ENCODE assay signal across 13 cellular contexts in the genomic region with DNA sequence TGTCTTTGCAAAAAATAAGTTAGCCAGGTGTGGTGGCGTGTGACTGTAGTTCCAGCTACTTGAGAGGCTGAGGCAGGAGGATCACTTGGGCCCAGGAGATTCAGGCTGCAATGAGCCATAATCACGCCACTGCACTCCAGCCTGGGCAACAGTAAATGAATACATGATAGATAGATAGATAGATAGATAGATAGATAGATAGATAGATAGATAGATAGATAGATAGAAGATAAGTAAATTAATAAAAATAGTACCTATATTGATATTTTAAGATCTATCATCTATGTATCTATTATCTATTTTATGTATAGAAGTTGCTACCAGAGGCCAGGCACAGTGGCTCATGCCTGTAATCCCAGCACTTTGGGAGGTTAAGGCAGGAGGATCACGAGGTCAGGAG. TPM values are rescaled to one million over a fixed set of nuclear protein-coding genes. Genes with fewer than 3 reads are reported as not detected.
"Had no signal": no experiment of that assay in that cellular context is flagged by ENCODE, and none has a peak within 500 bp of the region (broad histone marks: within the 10 kb centered on the region; RNA-seq: fewer than 3 reads in every experiment).

No MANE protein-coding gene starts in this region.

RNA-seq across cellular contexts. Expression of gene SLC28A1, which starts 6.8 kb away (rescaled TPM):
- total RNA-seq: naive thymus-derived CD8-positive, alpha-beta T cell; natural killer cell treated with Interleukin-12 subunit alpha and Interleukin-12 subunit beta and Interleukin-15 and Interleukin-18, amount 100 ng/mL, for 72 hours; neural crest cell; occipital lobe; osteoblast; prostate gland; pulmonary artery endothelial cell; smooth muscle cell; suprapubic skin; transverse colon; upper lobe of left lung; ureter; vagina had no signal
- polyA plus RNA-seq: naive thymus-derived CD8-positive, alpha-beta T cell had no signal
